Comparison of ENCODE assay signal across 21 cellular contexts in the genomic region with DNA sequence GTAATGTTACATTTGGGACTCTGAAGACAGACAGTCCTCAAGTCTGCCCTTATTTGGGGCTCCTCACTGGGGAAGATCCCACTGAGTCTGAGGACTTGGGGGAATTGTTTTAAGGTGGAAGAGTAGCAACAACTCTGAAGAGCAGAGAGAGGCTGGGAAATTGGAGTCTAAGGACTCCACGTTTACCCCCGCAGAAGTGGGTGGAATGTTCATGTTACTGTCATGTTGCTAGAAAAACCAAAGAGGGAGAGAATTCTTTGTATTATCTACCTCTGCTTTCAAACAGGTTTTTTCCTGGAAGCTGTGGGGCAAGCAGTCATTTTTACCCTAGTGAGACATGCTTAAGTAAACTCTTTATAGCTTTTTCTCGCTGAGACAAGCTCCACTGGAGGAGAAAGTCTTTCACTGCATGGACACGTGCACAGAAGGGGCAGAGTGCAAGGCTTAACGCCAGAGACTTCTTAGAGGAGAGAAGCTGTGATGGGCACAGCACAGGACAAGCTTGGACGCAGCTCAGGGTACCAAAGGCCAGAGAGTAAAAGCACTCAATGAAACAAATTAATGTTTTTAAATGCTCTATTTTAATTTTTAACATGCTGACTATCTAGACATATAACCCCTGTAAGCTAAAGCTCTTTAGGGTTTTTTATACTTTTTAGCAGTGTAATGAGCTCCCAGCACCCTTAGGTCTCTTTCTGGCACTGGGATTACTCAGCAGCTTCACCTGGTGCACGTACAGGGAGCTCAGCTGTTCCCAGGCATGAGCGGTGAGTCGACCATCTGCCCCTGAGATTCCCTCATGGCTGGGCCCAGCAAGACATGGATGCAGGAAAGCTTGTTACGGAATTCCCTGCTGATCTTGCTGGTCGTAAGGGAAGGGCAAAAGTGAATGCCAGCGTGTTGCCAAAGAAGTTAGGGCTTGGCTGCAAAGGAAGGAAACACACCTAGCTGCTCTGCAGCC. TPM values are rescaled to one million over a fixed set of nuclear protein-coding genes. Genes with fewer than 3 reads are reported as not detected.
A peak's percentile ranks its signal among the peaks of the same experiment; 100 is the strongest.
DNase-seq lines count a peak whose midpoint lies in the region; ATAC-seq, FAIRE-seq and TF ChIP-seq lines count a peak whose summit lies in the region.
"Had no signal": no experiment of that assay in that cellular context is flagged by ENCODE, and none has a peak within 500 bp of the region (broad histone marks: within the 10 kb centered on the region; RNA-seq: fewer than 3 reads in every experiment).

No MANE protein-coding gene starts in this region.

- POLR2A ChIA-PET in A673 (lab: Charles Lee; ENCODE audit: low non-redundant PET), result interaction anchor here (0.6 kb wide), 1 partner anchor 256 kb away, joined by 5 read pairs; no protein-coding TSS in a partner anchor

- H3K27ac ChIP-seq in A673 (ENCODE audit: low read depth, low read length, poor library complexity, severe bottlenecking), result no peak overlapping the region
- H3K27ac ChIP-seq: body of pancreas, thoracic aorta had no signal

- intact Hi-C loops in sciatic nerve (cut with DNase I) (no loop called here), A673 (cut with micrococcal nuclease; ENCODE audit: unreplicated experiment) (no loop called here)

- H3K27me3 ChIP-seq in bronchial epithelial cell (ENCODE audit: control insufficient read depth, insufficient read depth, low read length) (no peaks in the 10 kb centered on the region), A673 (replicated peaks; ENCODE audit: insufficient read depth, low read depth, low read length, poor library complexity) (no peaks in the 10 kb centered on the region)
- H3K27me3 ChIP-seq: BE2C, body of pancreas had no signal

- TF ChIP-seq CTCF in bronchial epithelial cell (IDR thresholded peaks at IDR 0.05; ENCODE audit: insufficient read depth, low read length, severe bottlenecking) (no peak), A673 (conservative IDR thresholded peaks at IDR 0.05; ENCODE audit: low read depth, low read length) (no peak)

- DNase-seq in NCI-H2171 (lab: John Stamatoyannopoulos, UW) (peak; percentile 63), bronchial epithelial cell (ENCODE audit: low read depth) (peak; percentile 30), kidney glomerular epithelial cell (lab: John Stamatoyannopoulos, UW) (peak; percentile 56), sciatic nerve (ENCODE audit: low spot score) (peak; percentile 34), NCI-H128 (lab: John Stamatoyannopoulos, UW; ENCODE audit: unreplicated experiment) (no peak), A673 (ENCODE audit: low spot score) (no peak)
- DNase-seq in activated T-cell treated with anti-CD3 and anti-CD28 coated beads, Interleukin-2, amount 50 U/mL, for 72 hours, result no peak
- DNase-seq: activated T-cell treated with anti-CD3 and anti-CD28 coated beads, Interleukin-2, amount 50 U/mL, for 24 hours; BE2C; body of pancreas; dermis blood vessel endothelial cell; erythroblast; MM.1S; NCI-H1694 treated with DMSO at 0.1 percent for 48 hours; NCI-H226; SHP77; T-cell had no signal

- CTCF ChIA-PET in A673 (lab: Charles Lee), result no interaction called here

- no peaks in the 10 kb centered on the region for H3K4me1 ChIP-seq in A673 (ENCODE audit: insufficient read depth, low read length, poor library complexity, severe bottlenecking)
- H3K4me1 ChIP-seq: BE2C, body of pancreas had no signal

- H3K27me3 Mint-ChIP-seq in activated T-cell treated with anti-CD3 and anti-CD28 coated beads, Interleukin-2, amount 50 U/mL, for 72 hours (ENCODE audit: low read depth), result no peaks in the 10 kb centered on the region
- H3K27me3 Mint-ChIP-seq: activated naive CD8-positive, alpha-beta T cell; activated T-cell treated with anti-CD3 and anti-CD28 coated beads, Interleukin-2, amount 50 U/mL, for 24 hours had no signal

- H3K9me3 ChIP-seq in A673 (ENCODE audit: low read depth, low read length, poor library complexity, severe bottlenecking), result no peaks in the 10 kb centered on the region
- H3K9me3 ChIP-seq: BE2C, body of pancreas, thoracic aorta had no signal

- FAIRE-seq in bronchial epithelial cell (lab: Jason Lieb, UNC), result no peak

- no peak overlapping the region for H3K27ac Mint-ChIP-seq in activated T-cell treated with anti-CD3 and anti-CD28 coated beads, Interleukin-2, amount 50 U/mL, for 72 hours
- H3K27ac Mint-ChIP-seq: activated naive CD8-positive, alpha-beta T cell; activated T-cell treated with anti-CD3 and anti-CD28 coated beads, Interleukin-2, amount 50 U/mL, for 24 hours; T-cell had no signal

- no peaks in the 10 kb centered on the region for H3K4me1 Mint-ChIP-seq in activated T-cell treated with anti-CD3 and anti-CD28 coated beads, Interleukin-2, amount 50 U/mL, for 72 hours (ENCODE audit: low read depth)
- H3K4me1 Mint-ChIP-seq: T-cell had no signal

- H3K36me3 Mint-ChIP-seq in activated T-cell treated with anti-CD3 and anti-CD28 coated beads, Interleukin-2, amount 50 U/mL, for 72 hours (ENCODE audit: insufficient read depth in 2 of 2), result no peaks in the 10 kb centered on the region
- H3K36me3 Mint-ChIP-seq: activated naive CD8-positive, alpha-beta T cell; T-cell had no signal

- BruUV-seq in A673 (replicated peaks; lab: Mats Ljungman, UMichigan), result no TSS peak

- no peaks in the 10 kb centered on the region for H3K9me3 Mint-ChIP-seq in activated T-cell treated with anti-CD3 and anti-CD28 coated beads, Interleukin-2, amount 50 U/mL, for 72 hours
- H3K9me3 Mint-ChIP-seq: activated T-cell treated with anti-CD3 and anti-CD28 coated beads, Interleukin-2, amount 50 U/mL, for 24 hours; neural crest cell; T-cell had no signal

- ATAC-seq in sciatic nerve, result no peak
- ATAC-seq in activated T-cell treated with anti-CD3 and anti-CD28 coated beads, Interleukin-2, amount 50 U/mL, for 72 hours (replicated peaks in 1 of 2), result no peak
- ATAC-seq: body of pancreas, T-cell had no signal

- H3K36me3 ChIP-seq in bronchial epithelial cell (ENCODE audit: control insufficient read depth, insufficient read depth, low read length) (no peaks in the 10 kb centered on the region), A673 (ENCODE audit: insufficient read depth, low read length, poor library complexity, severe bottlenecking) (no peaks in the 10 kb centered on the region)
- H3K36me3 ChIP-seq: BE2C, thoracic aorta had no signal

- H3K4me3 Mint-ChIP-seq in activated T-cell treated with anti-CD3 and anti-CD28 coated beads, Interleukin-2, amount 50 U/mL, for 72 hours, result no peak overlapping the region
- H3K4me3 Mint-ChIP-seq: activated naive CD8-positive, alpha-beta T cell; activated T-cell treated with anti-CD3 and anti-CD28 coated beads, Interleukin-2, amount 50 U/mL, for 24 hours; neural crest cell; T-cell had no signal

- H3K4me3 ChIP-seq in bronchial epithelial cell (ENCODE audit: low read depth, low read length) (no peak overlapping the region), A673 (ENCODE audit: low read depth, low read length, poor library complexity, severe bottlenecking) (no peak overlapping the region)
- H3K4me3 ChIP-seq: body of pancreas, thoracic aorta had no signal

RNA-seq across cellular contexts. Expression of a gene that starts 54.5 kb away (rescaled TPM):
- total RNA-seq in bronchial epithelial cell, result 11.8 and 13.8 TPM in 2 replicates
- 62.8 TPM for total RNA-seq in sciatic nerve
- total RNA-seq in A673 (2021), result 34.1 and 36.2 TPM in 2 replicates
- 100 to 1,000 TPM in 1 of 2 donors, 10 to 100 TPM in 1; 87.3 to 127 TPM for total RNA-seq in activated T-cell treated with anti-CD3 and anti-CD28 coated beads, Interleukin-2, amount 50 U/mL, for 72 hours

RNA-seq across cellular contexts. Expression of a gene that starts 58.6 kb away (rescaled TPM):
- 0.26 and 0.38 TPM in 2 replicates for total RNA-seq in bronchial epithelial cell
- total RNA-seq in sciatic nerve, result 0.31 TPM
- 3.0 and 4.2 TPM in 2 replicates for total RNA-seq in A673 (2021)
- not detected for total RNA-seq in activated T-cell treated with anti-CD3 and anti-CD28 coated beads, Interleukin-2, amount 50 U/mL, for 72 hours
- total RNA-seq: dermis blood vessel endothelial cell, lung microvascular endothelial cell had no signal

Comparison
In these comparisons a context has a peak if more than half of its experiments do, and no peak if none do; other contexts are left out.
1. DNase-seq: peak in NCI-H2171 (single experiment), bronchial epithelial cell (single experiment), kidney glomerular epithelial cell (single experiment) and sciatic nerve (single experiment); none in NCI-H128 (single experiment), A673 (single experiment) and activated T-cell treated with anti-CD3 and anti-CD28 coated beads, Interleukin-2, amount 50 U/mL, for 72 hours (0 of 2).